ENCODE assay signal across 16 cellular contexts in the genomic region with DNA sequence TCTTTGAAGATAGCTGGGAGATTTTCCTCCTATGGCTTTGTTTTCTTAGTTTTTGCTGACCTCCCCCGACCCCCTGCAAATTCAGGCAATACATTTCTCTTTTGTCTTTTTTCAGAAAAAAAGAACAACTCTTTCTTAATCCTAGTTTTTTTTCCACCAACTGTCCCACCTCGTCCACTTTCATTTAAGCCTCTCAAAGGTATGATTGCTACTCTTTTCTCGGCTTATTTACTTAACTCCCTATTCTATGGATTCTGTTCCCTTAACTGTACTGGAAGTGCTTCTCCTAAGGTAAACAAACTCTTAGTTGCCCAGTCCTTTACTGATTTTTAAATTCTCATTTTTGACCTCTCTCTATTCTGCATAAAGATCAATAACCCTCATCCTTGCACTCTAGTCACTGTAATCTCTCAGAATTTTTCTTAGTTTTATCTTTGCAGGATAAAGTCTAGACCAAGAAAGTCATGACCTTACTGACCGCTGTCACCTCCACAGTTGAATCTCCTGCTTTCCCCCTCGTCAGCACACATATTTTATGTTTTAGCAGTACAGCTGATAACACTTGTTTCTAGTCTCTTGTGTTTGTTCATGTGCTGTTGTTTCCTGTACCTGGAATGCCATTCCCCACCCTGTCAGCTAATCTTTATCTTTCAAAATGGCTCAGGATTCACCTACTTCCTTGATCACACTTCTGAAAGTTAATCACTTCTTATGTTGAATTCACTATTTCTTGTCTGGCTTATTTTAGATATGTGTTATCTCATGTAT.
"Had no signal": no experiment of that assay in that cellular context is flagged by ENCODE, and none has a peak within 500 bp of the region (broad histone marks: within the 10 kb centered on the region; RNA-seq: fewer than 3 reads in every experiment).

No MANE protein-coding gene starts in this region.

- ATAC-seq: gastroesophageal sphincter; naive thymus-derived CD4-positive, alpha-beta T cell; sciatic nerve had no signal

- H3K27ac Mint-ChIP-seq: activated naive CD8-positive, alpha-beta T cell; naive thymus-derived CD4-positive, alpha-beta T cell had no signal

- H3K4me3 Mint-ChIP-seq: activated naive CD8-positive, alpha-beta T cell; naive thymus-derived CD4-positive, alpha-beta T cell had no signal

- H3K27ac ChIP-seq: brain microvascular endothelial cell, gastroesophageal sphincter, suprapubic skin had no signal

- H3K27me3 ChIP-seq: brain microvascular endothelial cell, gastroesophageal sphincter, suprapubic skin had no signal

- H3K9me3 ChIP-seq: gastroesophageal sphincter, prostate gland, suprapubic skin had no signal

- H3K4me3 ChIP-seq: gastroesophageal sphincter, prostate gland, suprapubic skin had no signal

- H3K4me1 ChIP-seq: gastroesophageal sphincter, prostate gland, suprapubic skin had no signal

- H3K36me3 ChIP-seq: brain microvascular endothelial cell, gastroesophageal sphincter, prostate gland, suprapubic skin had no signal

- H3K27me3 Mint-ChIP-seq: activated naive CD8-positive, alpha-beta T cell; naive thymus-derived CD4-positive, alpha-beta T cell had no signal

- DNase-seq: activated CD4-positive, alpha-beta T cell treated with anti-CD3 and anti-CD28 coated beads, Interleukin-2, amount 50 U/mL, for 1 hour; activated effector memory CD4-positive, alpha-beta T cell treated with anti-CD3 and anti-CD28 coated beads, Interleukin-2, amount 50 U/mL, for 16 hours; activated T-cell treated with anti-CD3 and anti-CD28 coated beads, Interleukin-2, amount 50 U/mL, for 1 hour; amygdala; brain microvascular endothelial cell; effector memory CD4-positive, alpha-beta T cell; kidney; midbrain; naive thymus-derived CD4-positive, alpha-beta T cell; stimulated activated CD4-positive, alpha-beta T cell treated with anti-CD3 and anti-CD28 coated beads, Interleukin-2, amount 100 ng/mL, for 24 hours; stimulated activated naive CD4-positive, alpha-beta T cell treated with Interleukin-2 at 50 U/mL for 16 hours had no signal
